In genomic region chr11:117366183-117366582, GRCh38 we compare ENCODE assay signal across 1 cellular context.
TF ChIP-seq lines count a peak whose summit lies in the region.

No MANE protein-coding gene starts in this region.

TF ChIP-seq in HepG2, 621 proteins besides CTCF, POLR2A, EP300 and RAD21:
- no peak for TF ChIP-seq ATF5 (CRISPR knock-in tag; IDR thresholded peaks at IDR 0.05; ENCODE audit: low read depth)
- TF ChIP-seq, protein P1, sequence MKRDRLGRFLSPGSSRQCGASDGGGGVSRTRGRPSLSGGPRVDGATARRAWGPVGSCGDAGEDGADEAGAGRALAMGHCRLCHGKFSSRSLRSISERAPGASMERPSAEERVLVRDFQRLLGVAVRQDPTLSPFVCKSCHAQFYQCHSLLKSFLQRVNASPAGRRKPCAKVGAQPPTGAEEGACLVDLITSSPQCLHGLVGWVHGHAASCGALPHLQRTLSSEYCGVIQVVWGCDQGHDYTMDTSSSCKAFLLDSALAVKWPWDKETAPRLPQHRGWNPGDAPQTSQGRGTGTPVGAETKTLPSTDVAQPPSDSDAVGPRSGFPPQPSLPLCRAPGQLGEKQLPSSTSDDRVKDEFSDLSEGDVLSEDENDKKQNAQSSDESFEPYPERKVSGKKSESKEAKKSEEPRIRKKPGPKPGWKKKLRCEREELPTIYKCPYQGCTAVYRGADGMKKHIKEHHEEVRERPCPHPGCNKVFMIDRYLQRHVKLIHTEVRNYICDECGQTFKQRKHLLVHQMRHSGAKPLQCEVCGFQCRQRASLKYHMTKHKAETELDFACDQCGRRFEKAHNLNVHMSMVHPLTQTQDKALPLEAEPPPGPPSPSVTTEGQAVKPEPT (CRISPR knock-in tag; IDR thresholded peaks at IDR 0.05; ENCODE audit: low read depth), result no peak
- no peak for TF ChIP-seq ZFP36L2 (CRISPR knock-in tag; IDR thresholded peaks at IDR 0.05)
- TF ChIP-seq SRSF4 (IDR thresholded peaks at IDR 0.05; ENCODE audit: low read depth, low read length, poor library complexity, severe bottlenecking), result no peak
- no peak for TF ChIP-seq ZNF746 (CRISPR knock-in tag; IDR thresholded peaks at IDR 0.05)
- TF ChIP-seq NFE2 (CRISPR knock-in tag; IDR thresholded peaks at IDR 0.05), result no peak
- TF ChIP-seq E2F5 (CRISPR knock-in tag; conservative IDR thresholded peaks at IDR 0.05), result no peak
- TF ChIP-seq, protein P2, sequence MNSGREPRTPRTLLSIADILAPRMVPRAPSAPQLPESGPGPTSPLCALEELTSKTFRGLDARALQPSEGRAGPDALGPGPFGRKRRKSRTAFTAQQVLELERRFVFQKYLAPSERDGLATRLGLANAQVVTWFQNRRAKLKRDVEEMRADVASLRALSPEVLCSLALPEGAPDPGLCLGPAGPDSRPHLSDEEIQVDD (CRISPR knock-in tag; IDR thresholded peaks at IDR 0.05; ENCODE audit: borderline replicate concordance), result no peak
- no peak for TF ChIP-seq KDM2A (CRISPR knock-in tag; IDR thresholded peaks at IDR 0.05; ENCODE audit: borderline replicate concordance, low read depth)
- TF ChIP-seq ZNF44 (CRISPR knock-in tag; IDR thresholded peaks at IDR 0.05), result no peak
- TF ChIP-seq MEIS1 (CRISPR knock-in tag; IDR thresholded peaks at IDR 0.05; ENCODE audit: borderline replicate concordance), result no peak
- TF ChIP-seq MYC (CRISPR knock-in tag; IDR thresholded peaks at IDR 0.05; ENCODE audit: borderline replicate concordance), result no peak
- TF ChIP-seq ZNF672 (CRISPR knock-in tag; IDR thresholded peaks at IDR 0.05), result no peak
- TF ChIP-seq TEAD3 (CRISPR knock-in tag; optimal IDR thresholded peaks at IDR 0.05; ENCODE audit: borderline replicate concordance), result no peak
- TF ChIP-seq ZIK1 (CRISPR knock-in tag; IDR thresholded peaks at IDR 0.05; ENCODE audit: borderline replicate concordance, low read depth), result no peak
- TF ChIP-seq ZBTB46 (CRISPR knock-in tag; IDR thresholded peaks at IDR 0.05; ENCODE audit: borderline replicate concordance), result no peak
- TF ChIP-seq TRIM22 (IDR thresholded peaks at IDR 0.05), result no peak
- TF ChIP-seq ZNF607 (CRISPR knock-in tag; IDR thresholded peaks at IDR 0.05; ENCODE audit: borderline replicate concordance), result no peak
- TF ChIP-seq ZFP41 (CRISPR knock-in tag; IDR thresholded peaks at IDR 0.05; ENCODE audit: borderline replicate concordance), result no peak
- no peak for TF ChIP-seq NFRKB (IDR thresholded peaks at IDR 0.05)
